In genomic region chr22:17171016-17171312, GRCh38 we compare ENCODE assay signal across 8 cellular contexts. TPM values are rescaled to one million over a fixed set of nuclear protein-coding genes. Genes with fewer than 3 reads are reported as not detected.
A peak's percentile ranks its signal among the peaks of the same experiment; 100 is the strongest.
DNase-seq lines count a peak whose midpoint lies in the region; ATAC-seq and TF ChIP-seq lines count a peak whose summit lies in the region.

No MANE protein-coding gene starts in this region.

- no peak for TF ChIP-seq POLR2A in adrenal gland (IDR thresholded peaks at IDR 0.05)

- ATAC-seq in left colon (peak; percentile 79), HG03565 (IDR thresholded peaks at IDR 0.05; ENCODE audit: unreplicated experiment) (no peak), HG02970 (IDR thresholded peaks at IDR 0.05; ENCODE audit: low FRiP score, unreplicated experiment) (no peak)

- H3K4me3 Mint-ChIP-seq in activated naive CD4-positive, alpha-beta T cell treated with anti-CD3 and anti-CD28 coated beads for 36 hours: peak overlapping the region; percentile 78

- H3K27ac ChIP-seq in adrenal gland (peak overlapping the region; percentile 77 to 98 (median 96)), tibial artery (peak overlapping the region; percentile 89 to 93)

- H3K27me3 Mint-ChIP-seq in activated naive CD4-positive, alpha-beta T cell treated with anti-CD3 and anti-CD28 coated beads for 36 hours (ENCODE audit: low read depth): no peaks in the 10 kb centered on the region

- H3K36me3 Mint-ChIP-seq in activated naive CD4-positive, alpha-beta T cell treated with anti-CD3 and anti-CD28 coated beads for 36 hours (ENCODE audit: low read depth): no peaks in the 10 kb centered on the region

- peak; percentile 54 for DNase-seq in activated naive CD4-positive, alpha-beta T cell treated with anti-CD3 and anti-CD28 coated beads for 36 hours
- DNase-seq in activated naive CD4-positive, alpha-beta T cell treated with anti-CD3 and anti-CD28 coated beads, Interleukin-2, amount 50 U/mL, for 16 hours: no peak
- no peak for DNase-seq in adrenal gland
- DNase-seq in left colon: no peak
- DNase-seq in tibial artery: no peak
- no peak for DNase-seq in head of caudate nucleus

- H3K27me3 ChIP-seq in adrenal gland (no peaks in the 10 kb centered on the region), tibial artery (no peaks in the 10 kb centered on the region)

- H3K9me3 Mint-ChIP-seq in activated naive CD4-positive, alpha-beta T cell treated with anti-CD3 and anti-CD28 coated beads for 36 hours: no peaks in the 10 kb centered on the region

- H3K9me3 ChIP-seq in adrenal gland (replicated peaks in 1 of 3): no peaks in the 10 kb centered on the region
- no peaks in the 10 kb centered on the region for H3K9me3 ChIP-seq in tibial artery

- peaks cover 5% of the 10 kb centered on the region for H3K4me1 Mint-ChIP-seq in activated naive CD4-positive, alpha-beta T cell treated with anti-CD3 and anti-CD28 coated beads for 36 hours (ENCODE audit: low read depth)

- H3K36me3 ChIP-seq in adrenal gland (replicated peaks in 1 of 2) (no peaks in the 10 kb centered on the region), tibial artery (no peaks in the 10 kb centered on the region)

- H3K4me3 ChIP-seq in adrenal gland: peak overlapping the region in 3 of 4 donors; percentile 40 to 64 (median 60)
- H3K4me3 ChIP-seq in tibial artery: peak overlapping the region; percentile 61 to 91

- peaks cover 7 to 15% of the 10 kb centered on the region in 2 donors for H3K4me1 ChIP-seq in adrenal gland (replicated peaks in 1 of 2)
- H3K4me1 ChIP-seq in tibial artery: peaks cover 0 to 24% (median 19%) of the 10 kb centered on the region in 4 donors

- intact Hi-C loops in activated naive CD4-positive, alpha-beta T cell treated with anti-CD3 and anti-CD28 coated beads for 36 hours (cut with micrococcal nuclease): loop anchor here (1.0 to 5.0 kb wide), 5 partner anchors 15 to 330 kb away; partner anchors contain the start of gene ADA2
- intact Hi-C loops in adrenal gland (cut with DNase I) (loop anchor here in 1 of 2 donors (5.0 kb wide), 1 partner anchor 84 kb away; no protein-coding TSS in a partner anchor), left colon (cut with DNase I, micrococcal nuclease) (no loop called here), tibial artery (cut with DNase I; ENCODE audit: low total_unique reads) (loop anchor here (5.0 kb wide), 1 partner anchor 84 kb away; no protein-coding TSS in a partner anchor), head of caudate nucleus (cut with DNase I) (loop anchor here (5.0 kb wide), 1 partner anchor 196 kb away; the partner anchor contains the start of gene CECR2)

- TF ChIP-seq CTCF in adrenal gland (IDR thresholded peaks at IDR 0.05) (peak in 1 of 6 experiments; percentile 16), tibial artery (IDR thresholded peaks at IDR 0.05) (no peak)

- CTCF ChIA-PET in activated naive CD4-positive, alpha-beta T cell treated with anti-CD3 and anti-CD28 coated beads for 36 hours (lab: Charles Lee): interaction anchor here (0.9 to 4.8 kb wide), 30 partner anchors 9 to 333 kb away, joined by 3 to 85 read pairs (median 6); partner anchors contain the start of gene HDHD5

- 15 to 19% (median 18%) methylated on average over 6 of the region's 6 CpGs for WGBS in adrenal gland, 4 donors

- H3K27ac Mint-ChIP-seq in activated naive CD4-positive, alpha-beta T cell treated with anti-CD3 and anti-CD28 coated beads for 36 hours: peak overlapping the region; percentile 44

RNA-seq across cellular contexts. Expression of gene HDHD5, which starts 11.9 kb away (rescaled TPM):
- 10 to 100 TPM; 40.1 to 43.7 TPM for total RNA-seq in activated naive CD4-positive, alpha-beta T cell treated with anti-CD3 and anti-CD28 coated beads for 36 hours
- total RNA-seq in adrenal gland (10 to 100 TPM; 42.6 to 60.8 (median 48.4) TPM), left colon (10 to 100 TPM; 29.0 to 41.8 TPM)
- polyA plus RNA-seq in adrenal gland: 10 to 100 TPM; 21.9 to 26.5 (median 23.6) TPM

RNA-seq across cellular contexts. Expression of gene ADA2, which starts 48.3 kb away (rescaled TPM):
- total RNA-seq in activated naive CD4-positive, alpha-beta T cell treated with anti-CD3 and anti-CD28 coated beads for 36 hours: 1 to 10 TPM; 1.1 to 1.5 TPM
- 10 to 100 TPM; 11.2 to 58.2 (median 19.7) TPM for total RNA-seq in adrenal gland
- 10 to 100 TPM; 10.7 to 25.6 (median 13.2) TPM for polyA plus RNA-seq in adrenal gland
- 10 to 100 TPM in 1 of 2 donors, 1 to 10 TPM in 1; 7.5 to 19.2 TPM for total RNA-seq in left colon

RNA-seq across cellular contexts. Expression of gene TMEM121B, which starts 49.8 kb away (rescaled TPM):
- under 1 TPM; 0.19 to 0.22 TPM for total RNA-seq in activated naive CD4-positive, alpha-beta T cell treated with anti-CD3 and anti-CD28 coated beads for 36 hours
- total RNA-seq in adrenal gland (1 to 10 TPM in 6 of 8 donors, under 1 TPM in 2; 0.60 to 2.3 (median 1.4) TPM), left colon (under 1 TPM; 0.15 to 0.42 TPM)
- under 1 TPM; 0.24 to 0.79 (median 0.30) TPM for polyA plus RNA-seq in adrenal gland

Comparison
In these comparisons a context has a peak if more than half of its experiments do, and no peak if none do; other contexts are left out.
1. intact Hi-C loops: an anchor here in activated naive CD4-positive, alpha-beta T cell treated with anti-CD3 and anti-CD28 coated beads for 36 hours (1.0 to 5.0 kb wide), tibial artery (5.0 kb wide) and head of caudate nucleus (5.0 kb wide); none called in left colon.